In genomic region chr2:166384774-166385173, GRCh38 we compare ENCODE assay signal across 8 cellular contexts. TPM values are rescaled to one million over a fixed set of nuclear protein-coding genes. Genes with fewer than 3 reads are reported as not detected.
DNase-seq lines count a peak whose midpoint lies in the region; ATAC-seq and TF ChIP-seq lines count a peak whose summit lies in the region.

No MANE protein-coding gene starts in this region.

- no peaks in the 10 kb centered on the region for H3K4me1 ChIP-seq in Karpas-422 (ENCODE audit: low read length)

- peaks cover 6% of the 10 kb centered on the region for H3K4me1 Mint-ChIP-seq in MCF 10A (ENCODE audit: insufficient read depth, unreplicated experiment)
- H3K4me1 Mint-ChIP-seq in neural crest cell: peaks cover 5% of the 10 kb centered on the region

- no peak overlapping the region for H3K27ac ChIP-seq in Karpas-422 (ENCODE audit: low read length)

- no TSS peak for BruUV-seq in MCF 10A (replicated peaks; lab: Mats Ljungman, UMichigan)

- H3K9ac ChIP-seq in Karpas-422 (ENCODE audit: low read length): no peak overlapping the region

- intact Hi-C loops in MCF 10A (cut with micrococcal nuclease): loop anchor here (1.0 to 2.0 kb wide), 2 partner anchors 23 to 34 kb away; no protein-coding TSS in a partner anchor

- POLR2A ChIA-PET in MCF 10A (lab: Yijun Ruan, JAX): no interaction called here

- H3K36me3 Mint-ChIP-seq in MCF 10A (ENCODE audit: insufficient read depth, unreplicated experiment): no peaks in the 10 kb centered on the region
- H3K36me3 Mint-ChIP-seq in neural crest cell (ENCODE audit: low read depth): no peaks in the 10 kb centered on the region

- DNase-seq in Daoy (ENCODE audit: low read depth) (peak; percentile 9), Karpas-422 (peak; percentile 81), MCF 10A (ENCODE audit: unreplicated experiment) (peak; percentile 45), neural crest cell (ENCODE audit: low read depth, low spot score) (no peak), UCSD-AML1 (lab: John Stamatoyannopoulos, UW; ENCODE audit: unreplicated experiment) (no peak)
- no peak for DNase-seq in activated T-cell treated with anti-CD3 and anti-CD28 coated beads, Interleukin-2, amount 50 U/mL, for 1 hour
- DNase-seq in effector CD4-positive, alpha-beta T cell: no peak

- no peaks in the 10 kb centered on the region for H3K9me3 ChIP-seq in Karpas-422 (ENCODE audit: low read length)

- no peaks in the 10 kb centered on the region for H3K9me3 Mint-ChIP-seq in MCF 10A (ENCODE audit: unreplicated experiment)
- no peaks in the 10 kb centered on the region for H3K9me3 Mint-ChIP-seq in neural crest cell

- H3K4me3 ChIP-seq in Karpas-422 (ENCODE audit: low read length): no peak overlapping the region

- H3K4me3 Mint-ChIP-seq in MCF 10A (ENCODE audit: unreplicated experiment): no peak overlapping the region
- no peak overlapping the region for H3K4me3 Mint-ChIP-seq in neural crest cell

- peaks cover 43% of the 10 kb centered on the region for H3K27me3 Mint-ChIP-seq in MCF 10A (ENCODE audit: insufficient read depth, unreplicated experiment)
- peaks cover 11% of the 10 kb centered on the region for H3K27me3 Mint-ChIP-seq in neural crest cell (ENCODE audit: low read depth)

- no peaks in the 10 kb centered on the region for H3K36me3 ChIP-seq in Karpas-422 (ENCODE audit: insufficient read depth, low read length)

- no peaks in the 10 kb centered on the region for H4K20me1 ChIP-seq in Karpas-422 (ENCODE audit: insufficient read depth, low read depth, low read length)

- TF ChIP-seq CTCF in MCF 10A (IDR thresholded peaks at IDR 0.05; ENCODE audit: unreplicated experiment) (peak; percentile 50), neural crest cell (conservative IDR thresholded peaks at IDR 0.05) (peak; percentile 73)

- CTCF ChIA-PET in MCF 10A (lab: Yijun Ruan, JAX): interaction anchor here (0.6 to 4.2 kb wide), 29 partner anchors 8 to 1917 kb away, joined by 3 to 34 read pairs (median 4); partner anchors contain the start of gene SCN9A

- no peaks in the 10 kb centered on the region for H3K79me2 ChIP-seq in Karpas-422 (ENCODE audit: low read length)

- no peak overlapping the region for H2AFZ ChIP-seq in Karpas-422 (ENCODE audit: low read length)

- H3K27ac Mint-ChIP-seq in MCF 10A (ENCODE audit: low read depth, unreplicated experiment) (no peak overlapping the region), neural crest cell (ENCODE audit: unreplicated experiment) (no peak overlapping the region)

- ATAC-seq in GM18909 (IDR thresholded peaks at IDR 0.05; ENCODE audit: poor library complexity, unreplicated experiment): no peak

- H3K4me2 ChIP-seq in Karpas-422 (ENCODE audit: low read depth, low read length, poor library complexity, severe bottlenecking): no peak overlapping the region

- H3K9me2 ChIP-seq in Karpas-422 (replicated peaks; ENCODE audit: insufficient read depth, low read length): no peaks in the 10 kb centered on the region

- no peaks in the 10 kb centered on the region for H3K27me3 ChIP-seq in Karpas-422 (ENCODE audit: low read length)

RNA-seq across cellular contexts. Expression of gene SCN9A, which starts 9.0 kb away (rescaled TPM):
- total RNA-seq in Daoy (2014; rRNA removed; shearing (Covaris generic)): 0.29 and 0.54 TPM in 2 replicates
- not detected in 2 replicates for total RNA-seq in Karpas-422 (2014; rRNA removed; shearing (Covaris generic); ENCODE audit: low replicate concordance)
- total RNA-seq in MCF 10A (2022): 1.3 and 1.9 TPM in 2 replicates
- total RNA-seq in neural crest cell: 0.86 and 1.3 TPM in 2 replicates

Comparison
In these comparisons a context has a peak if more than half of its experiments do, and no peak if none do; other contexts are left out.
1. DNase-seq: peak in Daoy (single experiment), Karpas-422 (single experiment) and MCF 10A (single experiment); none in neural crest cell (single experiment), activated T-cell treated with anti-CD3 and anti-CD28 coated beads, Interleukin-2, amount 50 U/mL, for 1 hour (single experiment), UCSD-AML1 (single experiment) and effector CD4-positive, alpha-beta T cell (single experiment).